In genomic region chr2:219210572-219211362, GRCh38 we compare ENCODE assay signal across 1 cellular context.
TF ChIP-seq lines count a peak whose summit lies in the region.

No MANE protein-coding gene starts in this region.

TF ChIP-seq in K562, 482 proteins besides CTCF, POLR2A, EP300 and RAD21:
- TF ChIP-seq POLR2G (IDR thresholded peaks at IDR 0.05; ENCODE audit: low read depth, low read length) (peak; percentile 22; the same call in 1 of the 2 replicates), SETDB1 (IDR thresholded peaks at IDR 0.05; ENCODE audit: low read length) (no peak)
